In the genomic region with DNA sequence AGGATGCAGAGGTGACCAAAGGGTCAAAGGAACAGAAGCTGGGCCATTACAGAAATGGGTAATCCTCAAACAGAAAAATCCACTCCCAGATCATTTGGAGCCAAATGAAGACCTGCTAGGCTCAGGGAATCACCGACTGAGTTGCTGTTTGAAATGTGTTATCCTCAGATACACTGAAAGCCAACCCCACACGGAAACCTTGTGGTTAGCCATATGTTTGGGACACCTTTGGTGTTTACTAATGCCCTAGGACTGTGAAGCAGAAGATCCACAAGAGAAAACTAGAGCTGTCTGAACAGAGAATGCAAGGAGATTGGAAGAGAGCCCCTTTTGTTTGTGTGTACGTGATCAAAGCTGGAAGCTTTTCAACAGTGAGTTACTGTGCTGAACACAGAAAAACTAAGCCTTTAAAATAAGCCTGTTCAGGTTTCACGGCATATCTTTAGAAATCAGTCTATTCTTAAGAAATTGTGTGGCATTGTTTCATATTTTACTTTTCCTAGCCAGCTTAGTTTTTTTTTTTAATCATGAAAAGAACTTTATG, we compare ENCODE assay signal across 11 cellular contexts.
DNase-seq lines count a peak whose midpoint lies in the region; ATAC-seq and TF ChIP-seq lines count a peak whose summit lies in the region.
"Had no signal": no experiment of that assay in that cellular context is flagged by ENCODE, and none has a peak within 500 bp of the region (broad histone marks: within the 10 kb centered on the region; RNA-seq: fewer than 3 reads in every experiment).

No MANE protein-coding gene starts in this region.

- peak; percentile 25 for DNase-seq in COLO829 (ENCODE audit: low spot score)
- peak; percentile 10 for DNase-seq in Jurkat, Clone E6-1 (ENCODE audit: low read depth, low spot score)
- DNase-seq in choroid plexus epithelial cell (ENCODE audit: low read depth): peak; percentile 39
- DNase-seq in nephron progenitor cell: no peak
- DNase-seq in WERI-Rb-1: no peak
- DNase-seq in mesenteric fat pad (ENCODE audit: low spot score): no peak
- DNase-seq: activated naive CD4-positive, alpha-beta T cell treated with anti-CD3 and anti-CD28 coated beads, Interleukin-2, amount 10 ng/mL, durations not matched to agents 7 days and 5 days; left colon; occipital lobe had no signal

- ATAC-seq in GM19023 (IDR thresholded peaks at IDR 0.05; ENCODE audit: unreplicated experiment) (no peak), GM19328 (IDR thresholded peaks at IDR 0.05; ENCODE audit: unreplicated experiment) (no peak)
- ATAC-seq: left colon had no signal

- H3K27ac ChIP-seq in WERI-Rb-1: no peak overlapping the region

- H3K9me3 ChIP-seq in WERI-Rb-1 (ENCODE audit: severe bottlenecking): no peaks in the 10 kb centered on the region

- no peaks in the 10 kb centered on the region for H3K36me3 Mint-ChIP-seq in nephron progenitor cell (ENCODE audit: low read depth)
- H3K36me3 Mint-ChIP-seq: activated naive CD4-positive, alpha-beta T cell treated with anti-CD3 and anti-CD28 coated beads, Interleukin-2, amount 10 ng/mL, durations not matched to agents 7 days and 5 days had no signal

- H3K4me3 Mint-ChIP-seq in nephron progenitor cell: peak overlapping the region; percentile 41
- H3K4me3 Mint-ChIP-seq: activated naive CD4-positive, alpha-beta T cell treated with anti-CD3 and anti-CD28 coated beads, Interleukin-2, amount 10 ng/mL, durations not matched to agents 7 days and 5 days had no signal

- H3K36me3 ChIP-seq in WERI-Rb-1: no peaks in the 10 kb centered on the region

- TF ChIP-seq CTCF in choroid plexus epithelial cell (conservative IDR thresholded peaks at IDR 0.05; ENCODE audit: low read depth, low read length) (no peak), nephron progenitor cell (IDR thresholded peaks at IDR 0.05) (no peak), WERI-Rb-1 (IDR thresholded peaks at IDR 0.05; ENCODE audit: low read depth, low read length) (no peak)

- no peaks in the 10 kb centered on the region for H3K27me3 ChIP-seq in WERI-Rb-1 (ENCODE audit: insufficient read depth, low read depth, severe bottlenecking)

- H3K27ac Mint-ChIP-seq in nephron progenitor cell: peak overlapping the region; percentile 92
- H3K27ac Mint-ChIP-seq: activated naive CD4-positive, alpha-beta T cell treated with anti-CD3 and anti-CD28 coated beads, Interleukin-2, amount 10 ng/mL, durations not matched to agents 7 days and 5 days had no signal

- peaks cover 7% of the 10 kb centered on the region for H3K27me3 Mint-ChIP-seq in nephron progenitor cell (ENCODE audit: low read depth, poor library complexity)
- H3K27me3 Mint-ChIP-seq: activated naive CD4-positive, alpha-beta T cell treated with anti-CD3 and anti-CD28 coated beads, Interleukin-2, amount 10 ng/mL, durations not matched to agents 7 days and 5 days had no signal

- no peaks in the 10 kb centered on the region for H3K9me3 Mint-ChIP-seq in nephron progenitor cell
- H3K9me3 Mint-ChIP-seq: activated naive CD4-positive, alpha-beta T cell treated with anti-CD3 and anti-CD28 coated beads, Interleukin-2, amount 10 ng/mL, durations not matched to agents 7 days and 5 days had no signal

- peaks cover 40% of the 10 kb centered on the region for H3K4me1 Mint-ChIP-seq in nephron progenitor cell
- H3K4me1 Mint-ChIP-seq: activated naive CD4-positive, alpha-beta T cell treated with anti-CD3 and anti-CD28 coated beads, Interleukin-2, amount 10 ng/mL, durations not matched to agents 7 days and 5 days had no signal

- H3K4me3 ChIP-seq in Jurkat, Clone E6-1 (ENCODE audit: low read length): no peak overlapping the region
- H3K4me3 ChIP-seq in choroid plexus epithelial cell (ENCODE audit: low read depth, low read length): no peak overlapping the region
- H3K4me3 ChIP-seq in WERI-Rb-1 (ENCODE audit: low read depth, low read length): no peak overlapping the region

Comparison
In these comparisons a context has a peak if more than half of its experiments do, and no peak if none do; other contexts are left out.
1. DNase-seq: peak in COLO829 (single experiment), Jurkat, Clone E6-1 (single experiment) and choroid plexus epithelial cell (single experiment); none in nephron progenitor cell (single experiment), WERI-Rb-1 (single experiment) and mesenteric fat pad (single experiment).